Comparison of ENCODE assay signal across 8 cellular contexts in the genomic region with DNA sequence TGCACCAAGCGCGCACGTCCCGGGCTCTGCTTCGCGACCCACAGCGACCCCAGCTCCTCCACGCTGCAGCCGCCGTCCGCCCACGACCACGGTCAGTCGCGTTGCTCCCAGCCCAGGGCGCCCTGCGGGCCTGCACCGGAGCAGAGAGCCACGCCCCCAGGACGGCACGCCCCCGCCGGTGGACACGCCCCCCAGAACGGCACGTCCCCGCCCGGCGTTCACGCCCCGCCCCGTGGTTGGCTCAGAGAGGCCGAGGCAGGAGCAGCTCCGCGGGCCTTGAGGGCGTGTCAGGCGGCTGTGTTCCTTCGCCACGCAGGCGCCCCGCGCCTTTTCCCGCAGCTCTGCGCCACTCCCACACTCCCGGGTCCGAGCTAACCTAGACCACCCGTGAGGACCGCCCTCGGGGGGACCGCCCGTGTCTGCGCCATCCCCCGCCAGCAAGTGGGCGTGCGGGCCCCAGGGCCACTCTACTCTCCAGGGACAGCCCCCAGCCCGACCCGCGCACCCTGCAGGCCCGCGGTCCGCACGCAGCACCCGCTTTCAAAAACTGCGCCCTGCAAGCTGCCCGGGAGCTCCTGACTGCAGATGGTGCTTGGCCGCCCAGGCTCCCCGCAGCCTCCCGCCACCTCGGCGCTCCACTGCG. TPM values are rescaled to one million over a fixed set of nuclear protein-coding genes. Genes with fewer than 3 reads are reported as not detected.
DNase-seq lines count a peak whose midpoint lies in the region; ATAC-seq and TF ChIP-seq lines count a peak whose summit lies in the region.

RNASET2 (minus strand) TSS at position 107 of the 643 bp plus-strand sequence. CDS start 368 bp downstream, outside the sequence.

- no peaks in the 10 kb centered on the region for H3K79me2 ChIP-seq in PC-9 (ENCODE audit: low read depth)

- CTCF ChIA-PET in PC-9 (lab: Charles Lee), result interaction anchor here (0.6 kb wide), 1 partner anchor 221 kb away, joined by 3 read pairs; no protein-coding TSS in a partner anchor

- H3K9ac ChIP-seq in mucosa of stomach (ENCODE audit: low read length), result peak within 1 kb of the TSS; percentile 90

- no TSS peak for BruUV-seq in PC-9 (replicated peaks; lab: Mats Ljungman, UMichigan)

- POLR2A ChIA-PET in PC-9 (lab: Charles Lee; ENCODE audit: unreplicated experiment), result no interaction called here

- peak within 1 kb of the TSS; percentile 99 for H3K4me2 ChIP-seq in PC-9

- H3K27ac ChIP-seq in PC-9, result no peak within 1 kb of the TSS

- H3K9me2 ChIP-seq in PC-9 (ENCODE audit: insufficient read depth), result no peaks in the 10 kb centered on the region

- no peaks in the 10 kb centered on the region for H3K9me3 ChIP-seq in PC-9 (ENCODE audit: insufficient read depth, low read depth)
- H3K9me3 ChIP-seq in mucosa of stomach (ENCODE audit: control insufficient read depth, low read length), result no peaks in the 10 kb centered on the region

- H3K4me3 ChIP-seq in PC-9, result peak within 1 kb of the TSS; percentile 86
- H3K4me3 ChIP-seq in epithelial cell of proximal tubule (ENCODE audit: low read depth, low read length), result peak within 1 kb of the TSS; percentile 78
- H3K4me3 ChIP-seq in mucosa of stomach (ENCODE audit: low read length), result peak within 1 kb of the TSS; percentile 57

- H3K4me1 ChIP-seq in PC-9 (replicated peaks; ENCODE audit: insufficient read depth) (no peaks in the 10 kb centered on the region), mucosa of stomach (ENCODE audit: control insufficient read depth, insufficient read depth, low read length) (peaks cover 30% of the 10 kb centered on the region)

- peak within 1 kb of the TSS; percentile 99 for H2AFZ ChIP-seq in PC-9

- TF ChIP-seq CTCF in PC-9 (conservative IDR thresholded peaks at IDR 0.05) (no peak), epithelial cell of proximal tubule (conservative IDR thresholded peaks at IDR 0.05; ENCODE audit: low read depth, low read length) (no peak)

- ATAC-seq in GM21526 (IDR thresholded peaks at IDR 0.05; ENCODE audit: low FRiP score, unreplicated experiment), result peak; percentile 56

- DNase-seq in DMS 273 (lab: John Stamatoyannopoulos, UW; ENCODE audit: unreplicated experiment), result peak; percentile 96
- peak; percentile 76 for DNase-seq in HuH-7.5 (ENCODE audit: low spot score)
- DNase-seq in PC-9, result peak; percentile 69 to 94
- DNase-seq in activated T-cell treated with anti-CD3 and anti-CD28 coated beads, Interleukin-2, amount 50 U/mL, for 1 hour, result peak; percentile 100
- DNase-seq in epithelial cell of proximal tubule (ENCODE audit: low read depth), result no peak
- peak; percentile 100 for DNase-seq in stimulated activated CD8-positive, alpha-beta memory T cell treated with anti-CD3 and anti-CD28 coated beads, Interleukin-4, amount 100 ng/mL, for 48 hours

- H3K36me3 ChIP-seq in PC-9 (ENCODE audit: low read depth), result no peaks in the 10 kb centered on the region
- H3K36me3 ChIP-seq in mucosa of stomach (ENCODE audit: control insufficient read depth, insufficient read depth, low read length), result no peaks in the 10 kb centered on the region

- H4K20me1 ChIP-seq in PC-9 (ENCODE audit: insufficient read depth), result no peaks in the 10 kb centered on the region

- H3K27me3 ChIP-seq in PC-9 (ENCODE audit: insufficient read depth, low read depth) (no peaks in the 10 kb centered on the region), mucosa of stomach (ENCODE audit: control insufficient read depth, insufficient read depth, low read length) (no peaks in the 10 kb centered on the region)

- intact Hi-C loops in PC-9 (cut with micrococcal nuclease; ENCODE audit: unreplicated experiment), result loop anchor here (2.0 kb wide), 1 partner anchor 42 kb away; the partner anchor contains the start of gene CEP43

- H3F3A ChIP-seq in PC-9 (ENCODE audit: insufficient read depth, low read depth), result no peaks in the 10 kb centered on the region

RNA-seq across cellular contexts. Expression of gene RNASET2, which starts in this region (rescaled TPM):
- 16.3 and 20.1 TPM in 2 replicates for total RNA-seq in PC-9 (2021)
- total RNA-seq in epithelial cell of proximal tubule, result 57.7 and 358 TPM in 2 replicates
